11 cellular contexts compared by ENCODE assay signal in the genomic region with DNA sequence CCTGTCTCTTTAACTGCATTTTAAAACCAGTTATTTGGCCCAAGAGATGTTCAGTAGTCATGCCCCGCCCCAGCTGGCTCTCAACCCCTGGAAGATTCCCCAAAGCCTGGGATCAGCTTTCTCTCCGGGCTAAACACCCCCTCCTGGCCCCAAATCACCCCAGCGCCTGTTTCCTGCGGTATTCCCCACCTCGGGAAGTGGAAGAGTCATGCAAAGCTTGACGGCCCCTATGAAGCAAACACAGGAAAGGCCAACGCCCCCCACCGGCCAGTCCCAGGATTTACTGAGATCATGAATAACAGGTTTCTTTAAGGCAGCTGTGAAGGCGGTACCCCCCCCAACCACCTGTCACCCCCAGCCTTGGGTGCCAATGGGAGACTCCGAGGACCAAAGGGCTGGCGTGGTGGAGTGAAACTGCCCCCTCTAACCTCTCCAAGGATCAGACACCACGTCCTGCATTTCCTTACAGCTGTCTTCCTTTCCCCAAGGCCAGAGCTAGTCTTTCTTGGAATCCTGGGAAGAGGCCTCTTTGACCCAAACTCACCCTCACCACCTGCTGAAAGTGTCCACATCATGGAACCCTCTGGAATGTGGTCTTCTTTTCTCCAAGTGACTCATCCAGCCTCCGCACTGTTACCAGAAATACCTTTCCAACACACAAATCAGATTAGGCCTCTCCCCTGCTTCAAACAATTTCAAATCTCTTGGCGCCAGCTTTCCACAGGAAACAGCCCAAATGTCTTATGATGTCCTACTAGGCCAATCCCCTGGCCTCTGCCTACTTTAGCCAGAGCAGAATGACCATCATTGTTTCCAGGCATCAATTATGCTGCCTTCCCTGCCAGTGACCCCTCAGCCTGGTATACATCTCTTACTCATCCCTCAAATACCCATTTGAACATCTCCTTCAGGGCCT.
DNase-seq lines count a peak whose midpoint lies in the region; ATAC-seq and TF ChIP-seq lines count a peak whose summit lies in the region.
"Had no signal": no experiment of that assay in that cellular context is flagged by ENCODE, and none has a peak within 500 bp of the region (broad histone marks: within the 10 kb centered on the region; RNA-seq: fewer than 3 reads in every experiment).

No MANE protein-coding gene starts in this region.

- H3K27ac Mint-ChIP-seq in nephron = peak overlapping the region; percentile 3 to 86 (median 70)
- no peak overlapping the region for H3K27ac Mint-ChIP-seq in stimulated activated naive B cell treated with anti-CD40 and anti-IgM and Interleukin-4, amounts not matched to agents 10 μg/mL and 1 μg/mL and 100 μg/mL, for 72 hours
- H3K27ac Mint-ChIP-seq: activated T-helper 1 cell treated with anti-CD3 and anti-CD28 coated beads, Interleukin-12 subunit alpha, Interleukin-12 subunit beta, Interleukin-2, Interleukin-4 antibody, amounts not matched to agents 30 ng/mL and 10 ng/mL and 1 ng/mL, durations not matched to agents 14 hours and 24 hours and 36 hours had no signal

- no peak overlapping the region for H2AFZ ChIP-seq in fibroblast of lung (ENCODE audit: low read length)

- no peaks in the 10 kb centered on the region for H3K36me3 Mint-ChIP-seq in nephron (ENCODE audit: low read depth)
- peaks cover 3 to 4% of the 10 kb centered on the region in 2 donors for H3K36me3 Mint-ChIP-seq in stimulated activated naive B cell treated with anti-CD40 and anti-IgM and Interleukin-4, amounts not matched to agents 10 μg/mL and 1 μg/mL and 100 μg/mL, for 72 hours

- H3K4me3 ChIP-seq in fibroblast of lung (replicated peaks in 1 of 4; ENCODE audit: control extremely low read depth in 1 of 4, insufficient read depth in 1 of 4, low read depth in 3 of 4, low read length in 4 of 4) = no peak overlapping the region
- H3K4me3 ChIP-seq: BLaER1 treated with 17β-estradiol and CSF1 and Interleukin-3, amounts not matched to agents 10 nM and 100 nM had no signal

- ATAC-seq in stimulated activated naive B cell treated with anti-CD40 and anti-IgM and Interleukin-4, amounts not matched to agents 10 μg/mL and 1 μg/mL and 100 μg/mL, for 72 hours (replicated peaks) = no peak
- ATAC-seq in HG03039 (IDR thresholded peaks at IDR 0.05; ENCODE audit: unreplicated experiment) = no peak
- no peak for ATAC-seq in GM21529 (IDR thresholded peaks at IDR 0.05; ENCODE audit: unreplicated experiment)

- peaks cover 61% of the 10 kb centered on the region for H3K4me1 Mint-ChIP-seq in nephron
- H3K4me1 Mint-ChIP-seq in stimulated activated naive B cell treated with anti-CD40 and anti-IgM and Interleukin-4, amounts not matched to agents 10 μg/mL and 1 μg/mL and 100 μg/mL, for 72 hours = no peaks in the 10 kb centered on the region

- H3K4me2 ChIP-seq in fibroblast of lung (ENCODE audit: extremely low read depth, insufficient read depth, low read length) = no peak overlapping the region

- TF ChIP-seq CTCF in fibroblast of lung (conservative IDR thresholded peaks at IDR 0.05 in 1 of 2, IDR thresholded peaks at IDR 0.05 in 1 of 2; ENCODE audit: low read depth in 1 of 2, low read length in 2 of 2) (peak; percentile 26 to 58), nephron (IDR thresholded peaks at IDR 0.05; ENCODE audit: unreplicated experiment in 3 of 3) (peak in 2 of 3 experiments; percentile 11 to 15)

- peaks cover 3% of the 10 kb centered on the region for H3K27me3 Mint-ChIP-seq in nephron (ENCODE audit: low read depth)
- peaks cover 10 to 13% of the 10 kb centered on the region in 2 donors for H3K27me3 Mint-ChIP-seq in stimulated activated naive B cell treated with anti-CD40 and anti-IgM and Interleukin-4, amounts not matched to agents 10 μg/mL and 1 μg/mL and 100 μg/mL, for 72 hours

- H3K27me3 ChIP-seq in fibroblast of lung (ENCODE audit: control insufficient read depth, insufficient read depth, low read length) = no peaks in the 10 kb centered on the region
- H3K27me3 ChIP-seq: BLaER1 treated with 17β-estradiol and CSF1 and Interleukin-3, amounts not matched to agents 10 nM and 100 nM had no signal

- DNase-seq in AG08395 (ENCODE audit: low spot score) (peak; percentile 59), NCI-H226 (peak; percentile 77), fibroblast of lung (ENCODE audit: low read depth in 2 of 2) (peak; percentile 57 to 93), NK-92 (lab: John Stamatoyannopoulos, UW; ENCODE audit: unreplicated experiment) (no peak)
- DNase-seq in stimulated activated naive B cell treated with anti-CD40 and anti-IgM and Interleukin-4, amounts not matched to agents 10 μg/mL and 1 μg/mL and 100 μg/mL, for 72 hours = no peak
- DNase-seq: RPMI8226 had no signal

- H3K4me3 Mint-ChIP-seq in nephron = peak overlapping the region in 1 of 3 experiments; percentile 23
- no peak overlapping the region for H3K4me3 Mint-ChIP-seq in stimulated activated naive B cell treated with anti-CD40 and anti-IgM and Interleukin-4, amounts not matched to agents 10 μg/mL and 1 μg/mL and 100 μg/mL, for 72 hours
- H3K4me3 Mint-ChIP-seq: activated T-helper 1 cell treated with anti-CD3 and anti-CD28 coated beads, Interleukin-12 subunit alpha, Interleukin-12 subunit beta, Interleukin-2, Interleukin-4 antibody, amounts not matched to agents 30 ng/mL and 10 ng/mL and 1 ng/mL, durations not matched to agents 14 hours and 24 hours and 36 hours had no signal

- peaks cover 22% of the 10 kb centered on the region for H3K9me3 Mint-ChIP-seq in nephron
- H3K9me3 Mint-ChIP-seq in stimulated activated naive B cell treated with anti-CD40 and anti-IgM and Interleukin-4, amounts not matched to agents 10 μg/mL and 1 μg/mL and 100 μg/mL, for 72 hours = peaks cover 6 to 11% of the 10 kb centered on the region in 2 donors

- H3K9ac ChIP-seq in fibroblast of lung (ENCODE audit: insufficient read depth, low read length) = no peak overlapping the region
- H3K9ac ChIP-seq: BLaER1 treated with 17β-estradiol and CSF1 and Interleukin-3, amounts not matched to agents 10 nM and 100 nM had no signal

- no peaks in the 10 kb centered on the region for H3K9me3 ChIP-seq in fibroblast of lung (ENCODE audit: control insufficient read depth, insufficient read depth, low read depth, low read length)

- peak overlapping the region; percentile 23 for H3K27ac ChIP-seq in fibroblast of lung (ENCODE audit: insufficient read depth, low read length)
- H3K27ac ChIP-seq: BLaER1 treated with 17β-estradiol and CSF1 and Interleukin-3, amounts not matched to agents 10 nM and 100 nM had no signal

- no peaks in the 10 kb centered on the region for H4K20me1 ChIP-seq in fibroblast of lung (ENCODE audit: control insufficient read depth, extremely low read depth, insufficient read depth, low read length)
- H4K20me1 ChIP-seq: BLaER1 treated with 17β-estradiol and CSF1 and Interleukin-3, amounts not matched to agents 10 nM and 100 nM had no signal

- H3K36me3 ChIP-seq in fibroblast of lung (ENCODE audit: control insufficient read depth, insufficient read depth, low read length) = no peaks in the 10 kb centered on the region
- H3K36me3 ChIP-seq: BLaER1 treated with 17β-estradiol and CSF1 and Interleukin-3, amounts not matched to agents 10 nM and 100 nM had no signal

- no peaks in the 10 kb centered on the region for H3K79me2 ChIP-seq in fibroblast of lung (ENCODE audit: control insufficient read depth, insufficient read depth, low read length)

- peaks cover 32% of the 10 kb centered on the region for H3K4me1 ChIP-seq in fibroblast of lung (ENCODE audit: control insufficient read depth, extremely low read depth, insufficient read depth, low read length)

Comparison
In these comparisons a context has a peak if more than half of its experiments do, and no peak if none do; other contexts are left out.
1. DNase-seq: peak in AG08395 (single experiment), NCI-H226 (single experiment) and fibroblast of lung (2 of 2); none in stimulated activated naive B cell treated with anti-CD40 and anti-IgM and Interleukin-4, amounts not matched to agents 10 μg/mL and 1 μg/mL and 100 μg/mL, for 72 hours (single experiment) and NK-92 (single experiment).